24 cellular contexts compared by ENCODE assay signal in genomic region chr17:10092595-10092994, GRCh38.
DNase-seq lines count a peak whose midpoint lies in the region; TF ChIP-seq lines count a peak whose summit lies in the region.
"Had no signal": no experiment of that assay in that cellular context is flagged by ENCODE, and none has a peak within 500 bp of the region (broad histone marks: within the 10 kb centered on the region; RNA-seq: fewer than 3 reads in every experiment).

No MANE protein-coding gene starts in this region.

- no peak overlapping the region for H3K4me3 ChIP-seq in BLaER1 treated with 17β-estradiol and CSF1 and Interleukin-3, amounts not matched to agents 10 nM and 100 nM
- H3K4me3 ChIP-seq in fibroblast of the aortic adventitia (ENCODE audit: low read depth, low read length): no peak overlapping the region
- H3K4me3 ChIP-seq in sigmoid colon: no peak overlapping the region
- H3K4me3 ChIP-seq: A549, GM12878 had no signal

- peak overlapping the region in 4 of 11 experiments; percentile 4 to 93 (median 50); a peak in 6 of 22 replicates for H3K27ac ChIP-seq in BLaER1 treated with 17β-estradiol and CSF1 and Interleukin-3, amounts not matched to agents 10 nM and 100 nM
- no peak overlapping the region for H3K27ac ChIP-seq in sigmoid colon
- H3K27ac ChIP-seq: 22Rv1, A549 had no signal

- no peak for TF ChIP-seq EP300 in sigmoid colon (IDR thresholded peaks at IDR 0.05)

- WGBS in sigmoid colon, 2 donors: 71 to 86% methylated on average over 2 of the region's 2 CpGs

- peaks cover 0 to 100% (median 19%) of the 10 kb centered on the region in 11 experiments; a peak in 14 of 22 replicates for H4K20me1 ChIP-seq in BLaER1 treated with 17β-estradiol and CSF1 and Interleukin-3, amounts not matched to agents 10 nM and 100 nM

- no peak overlapping the region for H3K9ac ChIP-seq in BLaER1 treated with 17β-estradiol and CSF1 and Interleukin-3, amounts not matched to agents 10 nM and 100 nM

- peaks cover 86 to 100% (median 99%) of the 10 kb centered on the region in 10 experiments for H3K4me1 ChIP-seq in BLaER1 treated with 17β-estradiol and CSF1 and Interleukin-3, amounts not matched to agents 10 nM and 100 nM
- H3K4me1 ChIP-seq in sigmoid colon: peaks cover 4 to 61% (median 56%) of the 10 kb centered on the region in 4 donors

- TF ChIP-seq CTCF in fibroblast of the aortic adventitia (IDR thresholded peaks at IDR 0.05; ENCODE audit: insufficient read depth, low read length): no peak
- no peak for TF ChIP-seq CTCF in sigmoid colon (IDR thresholded peaks at IDR 0.05)

- intact Hi-C loops in posterior vena cava (cut with DNase I) (no loop called here), sigmoid colon (cut with DNase I) (no loop called here)

- no peak for TF ChIP-seq POLR2A in sigmoid colon (IDR thresholded peaks at IDR 0.05)

- peak overlapping the region in 9 of 11 experiments; percentile 71 to 95 (median 90); a peak in 12 of 22 replicates for H3K4me2 ChIP-seq in BLaER1 treated with 17β-estradiol and CSF1 and Interleukin-3, amounts not matched to agents 10 nM and 100 nM
- H3K4me2 ChIP-seq: A549 had no signal

- peaks cover 0 to 52% (median 16%) of the 10 kb centered on the region in 11 experiments; a peak in 17 of 22 replicates for H3K36me3 ChIP-seq in BLaER1 treated with 17β-estradiol and CSF1 and Interleukin-3, amounts not matched to agents 10 nM and 100 nM
- H3K36me3 ChIP-seq in sigmoid colon: no peaks in the 10 kb centered on the region

- peaks cover 7 to 13% (median 10%) of the 10 kb centered on the region in 11 experiments; a peak in 20 of 22 replicates for H3K9me3 ChIP-seq in BLaER1 treated with 17β-estradiol and CSF1 and Interleukin-3, amounts not matched to agents 10 nM and 100 nM (replicated peaks in 1 of 11)
- peaks cover 0 to 7% (median 0%) of the 10 kb centered on the region in 4 donors for H3K9me3 ChIP-seq in sigmoid colon

- peak; percentile 34 for DNase-seq in fibroblast of the aortic adventitia (ENCODE audit: low read depth)
- peak; percentile 42 for DNase-seq in posterior vena cava (ENCODE audit: low spot score)
- DNase-seq in sigmoid colon: peak; percentile 34
- DNase-seq in NCI-H345 treated with DMSO at 0.1 percent for 48 hours (lab: John Stamatoyannopoulos, UW; ENCODE audit: unreplicated experiment): no peak
- no peak for DNase-seq in NCI-H526 treated with DMSO at 0.1 percent for 48 hours (lab: John Stamatoyannopoulos, UW)
- DNase-seq in nucleus accumbens (lab: John Stamatoyannopoulos, UW): no peak
- DNase-seq in MV-4-11 (lab: John Stamatoyannopoulos, UW): no peak
- DNase-seq: AML-193; C1 segment of cervical spinal cord; CD4-positive, alpha-beta memory T cell; CD4-positive, CD25-positive, alpha-beta regulatory T cell; CD8-positive, alpha-beta memory T cell; COR-L47; DMS 273 treated with DMSO at 0.1 percent for 48 hours; DMS153; DMS53; DMS79; DND-41; EL; GDM1 had no signal

- no peaks in the 10 kb centered on the region for H3K27me3 ChIP-seq in BLaER1 treated with 17β-estradiol and CSF1 and Interleukin-3, amounts not matched to agents 10 nM and 100 nM
- no peaks in the 10 kb centered on the region for H3K27me3 ChIP-seq in sigmoid colon

Comparison
In these comparisons a context has a peak if more than half of its experiments do, and no peak if none do; other contexts are left out.
1. DNase-seq: peak in fibroblast of the aortic adventitia (single experiment), posterior vena cava (single experiment) and sigmoid colon (single experiment); none in NCI-H345 treated with DMSO at 0.1 percent for 48 hours (single experiment), NCI-H526 treated with DMSO at 0.1 percent for 48 hours (single experiment), nucleus accumbens (0 of 56) and MV-4-11 (single experiment).